1 cellular context compared by ENCODE assay signal in the genomic region with DNA sequence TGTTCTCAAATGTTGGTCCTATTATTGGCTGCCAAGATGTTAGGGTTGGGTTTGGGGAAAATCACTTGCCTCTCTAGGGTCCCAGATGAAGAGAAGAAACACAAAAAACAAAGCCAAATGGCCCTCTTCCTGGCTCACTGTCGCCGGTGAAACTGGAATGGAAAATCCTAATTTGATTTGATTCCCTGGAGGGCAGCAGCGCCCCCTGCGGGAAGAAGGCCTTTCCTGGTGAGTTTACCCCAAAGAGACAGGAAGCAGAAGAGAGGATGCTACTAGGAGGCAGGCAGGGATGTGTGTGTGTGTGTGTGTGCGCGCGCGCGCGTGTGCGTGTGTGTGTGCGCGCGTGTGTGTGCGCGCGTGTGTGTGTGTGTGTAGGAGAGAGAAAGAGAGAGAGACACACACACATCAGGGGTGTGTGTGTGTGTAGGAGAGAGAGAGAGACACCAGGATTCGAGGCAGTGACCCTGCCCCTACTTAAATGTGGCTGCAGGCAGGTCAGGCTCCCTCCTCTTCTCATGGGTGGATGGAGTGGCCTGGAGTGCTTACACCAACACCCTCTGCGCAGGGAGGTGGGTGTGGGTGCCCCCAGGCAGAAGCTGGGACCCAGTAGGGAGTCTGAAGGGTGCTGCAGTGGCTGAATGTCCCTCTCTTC.
TF ChIP-seq lines count a peak whose summit lies in the region.

No MANE protein-coding gene starts in this region.

TF ChIP-seq in H1, 55 proteins besides CTCF, POLR2A, EP300 and RAD21:
- TF ChIP-seq SIN3A (conservative IDR thresholded peaks at IDR 0.05 in 1 of 2, IDR thresholded peaks at IDR 0.05 in 1 of 2; ENCODE audit: low read depth in 1 of 2, low read length in 2 of 2) (peak in 1 of 2 experiments; percentile 48; a peak in 1 of 4 replicates), TAF1 (IDR thresholded peaks at IDR 0.05; ENCODE audit: low read depth, low read length) (no peak), RBBP5 (IDR thresholded peaks at IDR 0.05; ENCODE audit: borderline replicate concordance, low read depth, low read length) (no peak), SAP30 (IDR thresholded peaks at IDR 0.05; ENCODE audit: insufficient read depth, insufficient replicate concordance, low read length) (no peak), BCL11A (IDR thresholded peaks at IDR 0.05; ENCODE audit: low read depth in 2 of 2, low read length in 2 of 2) (no peak), ASH2L (IDR thresholded peaks at IDR 0.05; ENCODE audit: low read length) (no peak), CHD1 (IDR thresholded peaks at IDR 0.05; ENCODE audit: low read depth, low read length) (no peak), YY1 (IDR thresholded peaks at IDR 0.05; ENCODE audit: low read depth, low read length) (peak; percentile 25; the same call in 1 of the 2 replicates), JUND (IDR thresholded peaks at IDR 0.05; ENCODE audit: low read length) (0 out of 2 replicates have a peak, but pooled peaks have one; percentile 9), CBX8 (IDR thresholded peaks at IDR 0.05; ENCODE audit: borderline replicate concordance, low read depth, low read length) (no peak), CBX5 (IDR thresholded peaks at IDR 0.05; ENCODE audit: low read depth, low read length) (no peak), MAX (IDR thresholded peaks at IDR 0.05) (no peak), TAF7 (optimal IDR thresholded peaks at IDR 0.05; ENCODE audit: borderline replicate concordance, low read depth, low read length) (no peak), TBP (IDR thresholded peaks at IDR 0.05; ENCODE audit: low read depth, low read length) (peak; percentile 25; the same call in 1 of the 2 replicates), CTBP2 (IDR thresholded peaks at IDR 0.05; ENCODE audit: borderline replicate concordance, insufficient read depth, insufficient read length, low read length) (no peak), RNF2 (IDR thresholded peaks at IDR 0.05; ENCODE audit: borderline replicate concordance, low read depth, low read length, missing control alignments, poor library complexity, severe bottlenecking) (no peak), GTF2F1 (IDR thresholded peaks at IDR 0.05; ENCODE audit: borderline replicate concordance, low read depth, low read length) (no peak), CREB1 (IDR thresholded peaks at IDR 0.05) (no peak), GABPA (IDR thresholded peaks at IDR 0.05; ENCODE audit: borderline replicate concordance, insufficient read depth, low read length) (no peak), EGR1 (IDR thresholded peaks at IDR 0.05; ENCODE audit: borderline replicate concordance, low read depth, low read length) (no peak), POLR2AphosphoS5 (IDR thresholded peaks at IDR 0.05; ENCODE audit: low read depth, low read length) (no peak), NANOG (IDR thresholded peaks at IDR 0.05; ENCODE audit: insufficient read depth, low read depth, low read length, poor library complexity, severe bottlenecking) (no peak), MAFK (IDR thresholded peaks at IDR 0.05; ENCODE audit: low read depth, low read length) (no peak), EZH2 (IDR thresholded peaks at IDR 0.05; ENCODE audit: low read depth, low read length, severe bottlenecking) (no peak)
- TF ChIP-seq, protein P1, sequence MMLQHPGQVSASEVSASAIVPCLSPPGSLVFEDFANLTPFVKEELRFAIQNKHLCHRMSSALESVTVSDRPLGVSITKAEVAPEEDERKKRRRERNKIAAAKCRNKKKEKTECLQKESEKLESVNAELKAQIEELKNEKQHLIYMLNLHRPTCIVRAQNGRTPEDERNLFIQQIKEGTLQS (IDR thresholded peaks at IDR 0.05; ENCODE audit: insufficient read depth, low read depth, low read length) = no peak
TF ChIP-seq in H1: peak in this region for 4.
